ENCODE assay signal across 1 cellular context in the genomic region with DNA sequence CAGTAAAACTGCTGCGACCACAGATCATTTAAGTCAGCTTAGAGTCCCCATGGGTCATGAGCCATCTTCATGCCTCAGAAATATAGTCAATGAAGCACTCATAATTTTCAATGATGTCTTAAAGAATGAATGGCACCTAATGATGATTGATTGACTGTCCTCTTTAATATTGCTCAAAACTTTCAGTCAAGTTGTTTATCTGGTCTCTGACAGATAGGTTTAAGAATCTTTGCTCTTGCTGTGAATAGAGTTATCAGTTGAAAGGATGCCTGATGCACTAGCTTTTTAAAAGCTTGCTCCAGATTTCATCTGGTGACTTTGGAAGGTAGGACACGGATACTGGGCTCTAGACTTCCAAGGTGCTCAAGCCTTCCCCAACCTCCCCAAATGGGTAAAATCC.
TF ChIP-seq lines count a peak whose summit lies in the region.

No MANE protein-coding gene starts in this region.

TF ChIP-seq in K562, 482 proteins besides CTCF, POLR2A, EP300 and RAD21 (continues in another document):
- TF ChIP-seq, protein P1, sequence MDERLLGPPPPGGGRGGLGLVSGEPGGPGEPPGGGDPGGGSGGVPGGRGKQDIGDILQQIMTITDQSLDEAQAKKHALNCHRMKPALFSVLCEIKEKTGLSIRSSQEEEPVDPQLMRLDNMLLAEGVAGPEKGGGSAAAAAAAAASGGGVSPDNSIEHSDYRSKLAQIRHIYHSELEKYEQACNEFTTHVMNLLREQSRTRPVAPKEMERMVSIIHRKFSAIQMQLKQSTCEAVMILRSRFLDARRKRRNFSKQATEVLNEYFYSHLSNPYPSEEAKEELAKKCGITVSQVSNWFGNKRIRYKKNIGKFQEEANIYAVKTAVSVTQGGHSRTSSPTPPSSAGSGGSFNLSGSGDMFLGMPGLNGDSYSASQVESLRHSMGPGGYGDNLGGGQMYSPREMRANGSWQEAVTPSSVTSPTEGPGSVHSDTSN (CRISPR knock-in tag; IDR thresholded peaks at IDR 0.05; ENCODE audit: low read depth) = no peak
- TF ChIP-seq, protein P1 (tag; conservative IDR thresholded peaks at IDR 0.05; ENCODE audit: low read depth) = peak; percentile 84
- TF ChIP-seq KDM5B (IDR thresholded peaks at IDR 0.05; ENCODE audit: insufficient replicate concordance, low read depth, low read length) (no peak), NR2C2 (CRISPR knock-in tag; IDR thresholded peaks at IDR 0.05) (no peak), NR2C2 (tag; IDR thresholded peaks at IDR 0.05) (no peak), SIN3A (IDR thresholded peaks at IDR 0.05; ENCODE audit: borderline replicate concordance in 2 of 2, control insufficient read depth in 1 of 2, low read depth in 2 of 2, low read length in 2 of 2) (no peak), TRIM28 (IDR thresholded peaks at IDR 0.05) (no peak), ZNF561 (CRISPR knock-in tag; conservative IDR thresholded peaks at IDR 0.05) (no peak), U2AF2 (optimal IDR thresholded peaks at IDR 0.05; ENCODE audit: low read depth, low read length) (no peak), NCOA6 (IDR thresholded peaks at IDR 0.05) (no peak), SMARCA4 (IDR thresholded peaks at IDR 0.05) (0 out of 2 replicates have a peak, but pooled peaks have one; percentile 14), TCF3 (CRISPR knock-in tag; IDR thresholded peaks at IDR 0.05) (peak; percentile 46), SNRNP70 (optimal IDR thresholded peaks at IDR 0.05; ENCODE audit: low read depth, low read length) (no peak), RAD51 (IDR thresholded peaks at IDR 0.05; ENCODE audit: borderline replicate concordance, low read depth) (no peak), FOXK1 (CRISPR knock-in tag; IDR thresholded peaks at IDR 0.05; ENCODE audit: borderline replicate concordance) (no peak), HSF4 (CRISPR knock-in tag; IDR thresholded peaks at IDR 0.05; ENCODE audit: borderline replicate concordance) (no peak), ZBTB26 (CRISPR knock-in tag; IDR thresholded peaks at IDR 0.05) (no peak), POLR2AphosphoS5 (IDR thresholded peaks at IDR 0.05; ENCODE audit: control insufficient read depth, insufficient read depth, low read depth, low read length) (no peak), ZNF445 (CRISPR knock-in tag; IDR thresholded peaks at IDR 0.05; ENCODE audit: low read depth) (0 out of 2 replicates have a peak, but pooled peaks have one; percentile 17), MTA1 (IDR thresholded peaks at IDR 0.05; ENCODE audit: borderline replicate concordance) (no peak), KDM1A (IDR thresholded peaks at IDR 0.05) (peak; percentile 11 to 35; a peak in 2 of 4 replicates), ZNF398 (CRISPR knock-in tag; IDR thresholded peaks at IDR 0.05) (no peak), MAFK (IDR thresholded peaks at IDR 0.05; ENCODE audit: low read length) (no peak), ELF4 (CRISPR knock-in tag; IDR thresholded peaks at IDR 0.05) (no peak), ZNF197 (CRISPR knock-in tag; IDR thresholded peaks at IDR 0.05; ENCODE audit: low read depth) (no peak), TFE3 (CRISPR knock-in tag; IDR thresholded peaks at IDR 0.05) (no peak), NEUROD1 (IDR thresholded peaks at IDR 0.05; ENCODE audit: borderline replicate concordance, low read depth, low read length, partially characterized antibody) (no peak), BACH1 (tag; IDR thresholded peaks at IDR 0.05) (no peak), ARID1B (IDR thresholded peaks at IDR 0.05) (peak; percentile 24), ZNF347 (CRISPR knock-in tag; IDR thresholded peaks at IDR 0.05; ENCODE audit: low read depth) (no peak), PURB (CRISPR knock-in tag; IDR thresholded peaks at IDR 0.05; ENCODE audit: low read depth) (no peak), CBX8 (IDR thresholded peaks at IDR 0.05; ENCODE audit: borderline replicate concordance, extremely low read depth, low read depth, low read length, poor library complexity, severe bottlenecking) (no peak)
- TF ChIP-seq, protein P2, sequence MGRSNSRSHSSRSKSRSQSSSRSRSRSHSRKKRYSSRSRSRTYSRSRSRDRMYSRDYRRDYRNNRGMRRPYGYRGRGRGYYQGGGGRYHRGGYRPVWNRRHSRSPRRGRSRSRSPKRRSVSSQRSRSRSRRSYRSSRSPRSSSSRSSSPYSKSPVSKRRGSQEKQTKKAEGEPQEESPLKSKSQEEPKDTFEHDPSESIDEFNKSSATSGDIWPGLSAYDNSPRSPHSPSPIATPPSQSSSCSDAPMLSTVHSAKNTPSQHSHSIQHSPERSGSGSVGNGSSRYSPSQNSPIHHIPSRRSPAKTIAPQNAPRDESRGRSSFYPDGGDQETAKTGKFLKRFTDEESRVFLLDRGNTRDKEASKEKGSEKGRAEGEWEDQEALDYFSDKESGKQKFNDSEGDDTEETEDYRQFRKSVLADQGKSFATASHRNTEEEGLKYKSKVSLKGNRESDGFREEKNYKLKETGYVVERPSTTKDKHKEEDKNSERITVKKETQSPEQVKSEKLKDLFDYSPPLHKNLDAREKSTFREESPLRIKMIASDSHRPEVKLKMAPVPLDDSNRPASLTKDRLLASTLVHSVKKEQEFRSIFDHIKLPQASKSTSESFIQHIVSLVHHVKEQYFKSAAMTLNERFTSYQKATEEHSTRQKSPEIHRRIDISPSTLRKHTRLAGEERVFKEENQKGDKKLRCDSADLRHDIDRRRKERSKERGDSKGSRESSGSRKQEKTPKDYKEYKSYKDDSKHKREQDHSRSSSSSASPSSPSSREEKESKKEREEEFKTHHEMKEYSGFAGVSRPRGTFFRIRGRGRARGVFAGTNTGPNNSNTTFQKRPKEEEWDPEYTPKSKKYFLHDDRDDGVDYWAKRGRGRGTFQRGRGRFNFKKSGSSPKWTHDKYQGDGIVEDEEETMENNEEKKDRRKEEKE (IDR thresholded peaks at IDR 0.05; ENCODE audit: borderline replicate concordance in 1 of 2, control insufficient read depth in 1 of 2, low read depth in 2 of 2, low read length in 1 of 2) = no peak
- TF ChIP-seq, protein P3, sequence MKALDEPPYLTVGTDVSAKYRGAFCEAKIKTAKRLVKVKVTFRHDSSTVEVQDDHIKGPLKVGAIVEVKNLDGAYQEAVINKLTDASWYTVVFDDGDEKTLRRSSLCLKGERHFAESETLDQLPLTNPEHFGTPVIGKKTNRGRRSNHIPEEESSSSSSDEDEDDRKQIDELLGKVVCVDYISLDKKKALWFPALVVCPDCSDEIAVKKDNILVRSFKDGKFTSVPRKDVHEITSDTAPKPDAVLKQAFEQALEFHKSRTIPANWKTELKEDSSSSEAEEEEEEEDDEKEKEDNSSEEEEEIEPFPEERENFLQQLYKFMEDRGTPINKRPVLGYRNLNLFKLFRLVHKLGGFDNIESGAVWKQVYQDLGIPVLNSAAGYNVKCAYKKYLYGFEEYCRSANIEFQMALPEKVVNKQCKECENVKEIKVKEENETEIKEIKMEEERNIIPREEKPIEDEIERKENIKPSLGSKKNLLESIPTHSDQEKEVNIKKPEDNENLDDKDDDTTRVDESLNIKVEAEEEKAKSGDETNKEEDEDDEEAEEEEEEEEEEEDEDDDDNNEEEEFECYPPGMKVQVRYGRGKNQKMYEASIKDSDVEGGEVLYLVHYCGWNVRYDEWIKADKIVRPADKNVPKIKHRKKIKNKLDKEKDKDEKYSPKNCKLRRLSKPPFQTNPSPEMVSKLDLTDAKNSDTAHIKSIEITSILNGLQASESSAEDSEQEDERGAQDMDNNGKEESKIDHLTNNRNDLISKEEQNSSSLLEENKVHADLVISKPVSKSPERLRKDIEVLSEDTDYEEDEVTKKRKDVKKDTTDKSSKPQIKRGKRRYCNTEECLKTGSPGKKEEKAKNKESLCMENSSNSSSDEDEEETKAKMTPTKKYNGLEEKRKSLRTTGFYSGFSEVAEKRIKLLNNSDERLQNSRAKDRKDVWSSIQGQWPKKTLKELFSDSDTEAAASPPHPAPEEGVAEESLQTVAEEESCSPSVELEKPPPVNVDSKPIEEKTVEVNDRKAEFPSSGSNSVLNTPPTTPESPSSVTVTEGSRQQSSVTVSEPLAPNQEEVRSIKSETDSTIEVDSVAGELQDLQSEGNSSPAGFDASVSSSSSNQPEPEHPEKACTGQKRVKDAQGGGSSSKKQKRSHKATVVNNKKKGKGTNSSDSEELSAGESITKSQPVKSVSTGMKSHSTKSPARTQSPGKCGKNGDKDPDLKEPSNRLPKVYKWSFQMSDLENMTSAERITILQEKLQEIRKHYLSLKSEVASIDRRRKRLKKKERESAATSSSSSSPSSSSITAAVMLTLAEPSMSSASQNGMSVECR (CRISPR knock-in tag; IDR thresholded peaks at IDR 0.05) = no peak
- TF ChIP-seq, protein P4, sequence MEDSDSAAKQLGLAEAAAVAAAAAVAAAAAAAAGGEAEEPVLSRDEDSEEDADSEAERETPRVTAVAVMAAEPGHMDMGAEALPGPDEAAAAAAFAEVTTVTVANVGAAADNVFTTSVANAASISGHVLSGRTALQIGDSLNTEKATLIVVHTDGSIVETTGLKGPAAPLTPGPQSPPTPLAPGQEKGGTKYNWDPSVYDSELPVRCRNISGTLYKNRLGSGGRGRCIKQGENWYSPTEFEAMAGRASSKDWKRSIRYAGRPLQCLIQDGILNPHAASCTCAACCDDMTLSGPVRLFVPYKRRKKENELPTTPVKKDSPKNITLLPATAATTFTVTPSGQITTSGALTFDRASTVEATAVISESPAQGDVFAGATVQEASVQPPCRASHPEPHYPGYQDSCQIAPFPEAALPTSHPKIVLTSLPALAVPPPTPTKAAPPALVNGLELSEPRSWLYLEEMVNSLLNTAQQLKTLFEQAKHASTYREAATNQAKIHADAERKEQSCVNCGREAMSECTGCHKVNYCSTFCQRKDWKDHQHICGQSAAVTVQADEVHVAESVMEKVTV (CRISPR knock-in tag; IDR thresholded peaks at IDR 0.05) = peak; percentile 6; the same call in 1 of the 2 replicates
- TF ChIP-seq, protein P5, sequence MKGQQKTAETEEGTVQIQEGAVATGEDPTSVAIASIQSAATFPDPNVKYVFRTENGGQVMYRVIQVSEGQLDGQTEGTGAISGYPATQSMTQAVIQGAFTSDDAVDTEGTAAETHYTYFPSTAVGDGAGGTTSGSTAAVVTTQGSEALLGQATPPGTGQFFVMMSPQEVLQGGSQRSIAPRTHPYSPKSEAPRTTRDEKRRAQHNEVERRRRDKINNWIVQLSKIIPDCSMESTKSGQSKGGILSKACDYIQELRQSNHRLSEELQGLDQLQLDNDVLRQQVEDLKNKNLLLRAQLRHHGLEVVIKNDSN (CRISPR knock-in tag; IDR thresholded peaks at IDR 0.05) = no peak
- TF ChIP-seq, protein P6, sequence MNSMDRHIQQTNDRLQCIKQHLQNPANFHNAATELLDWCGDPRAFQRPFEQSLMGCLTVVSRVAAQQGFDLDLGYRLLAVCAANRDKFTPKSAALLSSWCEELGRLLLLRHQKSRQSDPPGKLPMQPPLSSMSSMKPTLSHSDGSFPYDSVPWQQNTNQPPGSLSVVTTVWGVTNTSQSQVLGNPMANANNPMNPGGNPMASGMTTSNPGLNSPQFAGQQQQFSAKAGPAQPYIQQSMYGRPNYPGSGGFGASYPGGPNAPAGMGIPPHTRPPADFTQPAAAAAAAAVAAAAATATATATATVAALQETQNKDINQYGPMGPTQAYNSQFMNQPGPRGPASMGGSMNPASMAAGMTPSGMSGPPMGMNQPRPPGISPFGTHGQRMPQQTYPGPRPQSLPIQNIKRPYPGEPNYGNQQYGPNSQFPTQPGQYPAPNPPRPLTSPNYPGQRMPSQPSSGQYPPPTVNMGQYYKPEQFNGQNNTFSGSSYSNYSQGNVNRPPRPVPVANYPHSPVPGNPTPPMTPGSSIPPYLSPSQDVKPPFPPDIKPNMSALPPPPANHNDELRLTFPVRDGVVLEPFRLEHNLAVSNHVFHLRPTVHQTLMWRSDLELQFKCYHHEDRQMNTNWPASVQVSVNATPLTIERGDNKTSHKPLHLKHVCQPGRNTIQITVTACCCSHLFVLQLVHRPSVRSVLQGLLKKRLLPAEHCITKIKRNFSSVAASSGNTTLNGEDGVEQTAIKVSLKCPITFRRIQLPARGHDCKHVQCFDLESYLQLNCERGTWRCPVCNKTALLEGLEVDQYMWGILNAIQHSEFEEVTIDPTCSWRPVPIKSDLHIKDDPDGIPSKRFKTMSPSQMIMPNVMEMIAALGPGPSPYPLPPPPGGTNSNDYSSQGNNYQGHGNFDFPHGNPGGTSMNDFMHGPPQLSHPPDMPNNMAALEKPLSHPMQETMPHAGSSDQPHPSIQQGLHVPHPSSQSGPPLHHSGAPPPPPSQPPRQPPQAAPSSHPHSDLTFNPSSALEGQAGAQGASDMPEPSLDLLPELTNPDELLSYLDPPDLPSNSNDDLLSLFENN (IDR thresholded peaks at IDR 0.05; ENCODE audit: low read depth in 2 of 2, low read length in 2 of 2) = no peak
